15 cellular contexts compared by ENCODE assay signal in the genomic region with DNA sequence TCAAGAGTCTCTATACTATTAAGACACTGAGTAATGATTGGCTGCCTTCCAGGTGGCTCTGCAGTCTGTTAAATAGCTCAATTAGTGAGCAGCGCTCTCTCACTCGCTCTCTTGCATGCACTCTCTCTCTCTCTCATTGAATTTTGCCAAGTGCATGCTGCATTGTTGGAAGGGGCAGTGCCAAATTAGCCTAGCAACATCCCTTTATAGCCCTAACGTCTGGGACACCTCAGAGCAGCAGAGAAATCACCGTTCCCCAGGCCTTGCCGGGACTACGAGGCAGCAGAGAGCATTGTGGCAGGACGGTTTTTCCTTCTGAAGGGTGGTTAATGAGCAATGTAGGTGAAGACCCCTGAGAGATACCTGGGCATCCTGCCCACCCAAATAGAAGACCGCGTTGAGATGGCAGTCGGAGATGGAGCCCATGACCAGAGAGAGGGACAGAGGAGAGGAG.
DNase-seq lines count a peak whose midpoint lies in the region; ATAC-seq and TF ChIP-seq lines count a peak whose summit lies in the region.
"Had no signal": no experiment of that assay in that cellular context is flagged by ENCODE, and none has a peak within 500 bp of the region (broad histone marks: within the 10 kb centered on the region; RNA-seq: fewer than 3 reads in every experiment).

No MANE protein-coding gene starts in this region.

- peak; percentile 92 for DNase-seq in DMS 273 (lab: John Stamatoyannopoulos, UW; ENCODE audit: unreplicated experiment)
- DNase-seq in NCI-H2029 treated with DMSO at 0.1 percent for 48 hours (lab: John Stamatoyannopoulos, UW): peak; percentile 4
- DNase-seq in astrocyte of the spinal cord (ENCODE audit: low read depth, low spot score): peak; percentile 45
- DNase-seq in neural progenitor cell (ENCODE audit: low spot score): peak; percentile 3
- DNase-seq in right lobe of liver: no peak
- no peak for DNase-seq in AG20443 (ENCODE audit: low spot score)
- DNase-seq in activated CD8-positive, alpha-beta T cell treated with anti-CD3 and anti-CD28 coated beads, Interleukin-2, amount 10 ng/mL, durations not matched to agents 7 days and 5 days: no peak
- no peak for DNase-seq in activated naive CD4-positive, alpha-beta T cell treated with Interleukin-2 at 50 U/mL for 16 hours
- DNase-seq: activated CD4-positive, alpha-beta memory T cell treated with anti-CD3 and anti-CD28 coated beads for 36 hours; activated naive CD4-positive, alpha-beta T cell treated with anti-CD3 and anti-CD28 coated beads for 36 hours; nephron progenitor cell; PC-9; uterus had no signal

- in situ Hi-C loops in astrocyte of the spinal cord (cut with HindIII; ENCODE audit: low sequenced_read_pairs): no loop called here

- no peak overlapping the region for H3K9ac ChIP-seq in neural progenitor cell

- H3K36me3 Mint-ChIP-seq in neural progenitor cell: no peaks in the 10 kb centered on the region
- H3K36me3 Mint-ChIP-seq in activated CD8-positive, alpha-beta T cell treated with anti-CD3 and anti-CD28 coated beads, Interleukin-2, amount 10 ng/mL, durations not matched to agents 7 days and 5 days (ENCODE audit: low read depth): no peaks in the 10 kb centered on the region
- H3K36me3 Mint-ChIP-seq: activated CD4-positive, alpha-beta memory T cell treated with anti-CD3 and anti-CD28 coated beads for 36 hours had no signal

- H3K27me3 Mint-ChIP-seq in neural progenitor cell (ENCODE audit: insufficient read depth, low read depth): no peaks in the 10 kb centered on the region
- no peaks in the 10 kb centered on the region for H3K27me3 Mint-ChIP-seq in activated CD8-positive, alpha-beta T cell treated with anti-CD3 and anti-CD28 coated beads, Interleukin-2, amount 10 ng/mL, durations not matched to agents 7 days and 5 days (ENCODE audit: low read depth)
- H3K27me3 Mint-ChIP-seq: activated CD4-positive, alpha-beta memory T cell treated with anti-CD3 and anti-CD28 coated beads for 36 hours; B cell had no signal

- intact Hi-C loops in right lobe of liver (cut with DNase I): no loop called here

- H3K27me3 ChIP-seq in neural progenitor cell (no peaks in the 10 kb centered on the region), right lobe of liver (no peaks in the 10 kb centered on the region)
- H3K27me3 ChIP-seq: uterus had no signal

- H3K4me1 ChIP-seq in neural progenitor cell (peaks cover 18% of the 10 kb centered on the region), right lobe of liver (no peaks in the 10 kb centered on the region)
- H3K4me1 ChIP-seq: uterus had no signal

- no peak overlapping the region for H3K27ac Mint-ChIP-seq in neural progenitor cell
- no peak overlapping the region for H3K27ac Mint-ChIP-seq in activated CD8-positive, alpha-beta T cell treated with anti-CD3 and anti-CD28 coated beads, Interleukin-2, amount 10 ng/mL, durations not matched to agents 7 days and 5 days
- H3K27ac Mint-ChIP-seq: activated CD4-positive, alpha-beta memory T cell treated with anti-CD3 and anti-CD28 coated beads for 36 hours; activated naive CD4-positive, alpha-beta T cell treated with anti-CD3 and anti-CD28 coated beads for 36 hours; B cell; nephron progenitor cell had no signal

- WGBS in right lobe of liver (ENCODE audit: insufficient coverage, low coverage, low lambda C conversion rate, missing lambda C conversion rate): 65% methylated on average over 10 of the region's 10 CpGs

- CTCF ChIA-PET in activated CD8-positive, alpha-beta T cell treated with anti-CD3 and anti-CD28 coated beads, Interleukin-2, amount 10 ng/mL, durations not matched to agents 7 days and 5 days (lab: Charles Lee): no interaction called here

- H3F3A ChIP-seq in neural progenitor cell (ENCODE audit: low read depth): no peaks in the 10 kb centered on the region

- H3K27ac ChIP-seq in neural progenitor cell (no peak overlapping the region), right lobe of liver (no peak overlapping the region)
- H3K27ac ChIP-seq: PC-9, uterus had no signal

- no peak overlapping the region for H2AFZ ChIP-seq in neural progenitor cell (replicated peaks)
- H2AFZ ChIP-seq: PC-9 had no signal

- no peaks in the 10 kb centered on the region for H3K36me3 ChIP-seq in neural progenitor cell
- H3K36me3 ChIP-seq in right lobe of liver: no peaks in the 10 kb centered on the region
- H3K36me3 ChIP-seq: uterus had no signal

- H3K9me3 ChIP-seq in neural progenitor cell (ENCODE audit: low read depth) (no peaks in the 10 kb centered on the region), right lobe of liver (no peaks in the 10 kb centered on the region)
- H3K9me3 ChIP-seq: uterus had no signal

- TF ChIP-seq CTCF in astrocyte of the spinal cord (IDR thresholded peaks at IDR 0.05; ENCODE audit: low read depth, low read length): no peak
- TF ChIP-seq CTCF in neural progenitor cell (IDR thresholded peaks at IDR 0.05): no peak
- TF ChIP-seq CTCF in right lobe of liver (IDR thresholded peaks at IDR 0.05): no peak

- no peak overlapping the region for H3K4me3 Mint-ChIP-seq in neural progenitor cell
- no peak overlapping the region for H3K4me3 Mint-ChIP-seq in activated CD8-positive, alpha-beta T cell treated with anti-CD3 and anti-CD28 coated beads, Interleukin-2, amount 10 ng/mL, durations not matched to agents 7 days and 5 days
- H3K4me3 Mint-ChIP-seq: activated CD4-positive, alpha-beta memory T cell treated with anti-CD3 and anti-CD28 coated beads for 36 hours; activated naive CD4-positive, alpha-beta T cell treated with anti-CD3 and anti-CD28 coated beads for 36 hours; B cell; nephron progenitor cell had no signal

- H3K4me3 ChIP-seq in astrocyte of the spinal cord (ENCODE audit: low read depth, low read length) (no peak overlapping the region), neural progenitor cell (no peak overlapping the region), right lobe of liver (no peak overlapping the region)
- H3K4me3 ChIP-seq: PC-9, uterus had no signal

- ATAC-seq in right lobe of liver: no peak
- ATAC-seq in activated CD8-positive, alpha-beta T cell treated with anti-CD3 and anti-CD28 coated beads, Interleukin-2, amount 10 ng/mL, durations not matched to agents 7 days and 5 days: no peak
- ATAC-seq: left lobe of liver had no signal

- peaks cover 55% of the 10 kb centered on the region for H3K4me1 Mint-ChIP-seq in neural progenitor cell
- no peaks in the 10 kb centered on the region for H3K4me1 Mint-ChIP-seq in activated CD8-positive, alpha-beta T cell treated with anti-CD3 and anti-CD28 coated beads, Interleukin-2, amount 10 ng/mL, durations not matched to agents 7 days and 5 days (ENCODE audit: low read depth)
- H3K4me1 Mint-ChIP-seq: B cell had no signal

- H3K4me2 ChIP-seq in neural progenitor cell: no peak overlapping the region
- H3K4me2 ChIP-seq: PC-9 had no signal

- H3K9me3 Mint-ChIP-seq in neural progenitor cell: no peaks in the 10 kb centered on the region
- no peaks in the 10 kb centered on the region for H3K9me3 Mint-ChIP-seq in activated CD8-positive, alpha-beta T cell treated with anti-CD3 and anti-CD28 coated beads, Interleukin-2, amount 10 ng/mL, durations not matched to agents 7 days and 5 days (ENCODE audit: insufficient read depth)
- H3K9me3 Mint-ChIP-seq: activated CD4-positive, alpha-beta memory T cell treated with anti-CD3 and anti-CD28 coated beads for 36 hours; activated naive CD4-positive, alpha-beta T cell treated with anti-CD3 and anti-CD28 coated beads for 36 hours; nephron progenitor cell had no signal

- POLR2A ChIA-PET in activated CD8-positive, alpha-beta T cell treated with anti-CD3 and anti-CD28 coated beads, Interleukin-2, amount 10 ng/mL, durations not matched to agents 7 days and 5 days (lab: Charles Lee): no interaction called here

- TF ChIP-seq POLR2A in right lobe of liver (IDR thresholded peaks at IDR 0.05): no peak

- H4K20me1 ChIP-seq in neural progenitor cell (ENCODE audit: low read depth): no peaks in the 10 kb centered on the region

- H3K79me2 ChIP-seq in neural progenitor cell (ENCODE audit: low read depth): no peaks in the 10 kb centered on the region

Comparison
In these comparisons a context has a peak if more than half of its experiments do, and no peak if none do; other contexts are left out.
1. DNase-seq: peak in DMS 273 (single experiment), NCI-H2029 treated with DMSO at 0.1 percent for 48 hours (single experiment), astrocyte of the spinal cord (single experiment) and neural progenitor cell (single experiment); none in right lobe of liver (0 of 3), AG20443 (single experiment), activated CD8-positive, alpha-beta T cell treated with anti-CD3 and anti-CD28 coated beads, Interleukin-2, amount 10 ng/mL, durations not matched to agents 7 days and 5 days (single experiment) and activated naive CD4-positive, alpha-beta T cell treated with Interleukin-2 at 50 U/mL for 16 hours (single experiment).